In the genomic region with DNA sequence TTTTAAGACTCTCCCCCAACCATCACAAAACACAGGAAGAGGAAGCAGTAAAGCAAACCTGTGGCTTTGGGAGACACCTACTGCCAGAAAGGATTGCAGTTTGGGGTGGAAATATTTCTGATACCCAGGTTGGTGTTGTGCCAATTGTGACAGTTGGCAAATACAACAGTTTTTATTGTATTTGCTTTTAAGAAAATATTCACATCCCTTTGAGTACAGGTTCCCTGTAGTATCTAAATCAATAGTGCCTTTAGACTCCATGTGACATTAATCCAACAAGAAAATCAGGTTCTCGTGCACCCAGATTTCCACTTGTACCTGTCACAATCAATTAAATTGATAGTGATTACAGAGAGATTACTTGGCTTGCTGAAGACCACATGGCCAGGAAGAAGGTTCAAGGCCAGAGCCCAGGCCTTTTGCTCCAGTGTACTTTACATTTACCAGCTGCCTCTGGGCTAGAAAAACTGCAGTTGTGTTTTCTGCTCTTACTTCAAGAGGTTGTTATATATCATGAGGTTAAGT, we compare ENCODE assay signal across 13 cellular contexts.
DNase-seq lines count a peak whose midpoint lies in the region; ATAC-seq and TF ChIP-seq lines count a peak whose summit lies in the region.
"Had no signal": no experiment of that assay in that cellular context is flagged by ENCODE, and none has a peak within 500 bp of the region (broad histone marks: within the 10 kb centered on the region; RNA-seq: fewer than 3 reads in every experiment).

No MANE protein-coding gene starts in this region.

- intact Hi-C loops in PC-3 (cut with micrococcal nuclease): loop anchor here (1.0 kb wide), 2 partner anchors 126 to 319 kb away; no protein-coding TSS in a partner anchor

- no peaks in the 10 kb centered on the region for H3F3A ChIP-seq in PC-3 (ENCODE audit: low read length, unreplicated experiment)

- H3K9ac ChIP-seq in PC-3 (ENCODE audit: low read length): peak overlapping the region; percentile 5; the same call in 1 of the 2 replicates

- ATAC-seq in PC-3: peak; percentile 74
- no peak for ATAC-seq in SK-N-SH treated with all-trans-retinoic acid at 6 μM for 48 hours
- ATAC-seq: natural killer cell treated with Interleukin-12 subunit alpha and Interleukin-12 subunit beta and Interleukin-15 and Interleukin-18, amount 100 ng/mL, for 72 hours had no signal

- in situ Hi-C loops in ACHN (cut with HindIII; ENCODE audit: low pct_ligation_motif_present, low pct_unique_long_range_greater_than_20kb, low sequenced_read_pairs): no loop called here

- CTCF ChIA-PET in PC-3 (lab: Charles Lee): no interaction called here

- H3K4me3 ChIP-seq in Jurkat, Clone E6-1 (ENCODE audit: low read length): no peak overlapping the region
- H3K4me3 ChIP-seq in PC-3 (ENCODE audit: low read length) (no peak overlapping the region), hepatocyte (no peak overlapping the region)

- no peaks in the 10 kb centered on the region for H3K36me3 ChIP-seq in PC-3 (ENCODE audit: low read depth, low read length)
- H3K36me3 ChIP-seq in hepatocyte (replicated peaks; ENCODE audit: insufficient read depth, low read depth): no peaks in the 10 kb centered on the region

- no peaks in the 10 kb centered on the region for H4K20me1 ChIP-seq in PC-3 (ENCODE audit: low read length)
- H4K20me1 ChIP-seq in hepatocyte (ENCODE audit: insufficient read depth, poor library complexity, severe bottlenecking): no peaks in the 10 kb centered on the region

- POLR2A ChIA-PET in PC-3 (lab: Charles Lee; ENCODE audit: unreplicated experiment): no interaction called here

- no peaks in the 10 kb centered on the region for H3K79me2 ChIP-seq in PC-3 (ENCODE audit: low read length)
- no peaks in the 10 kb centered on the region for H3K79me2 ChIP-seq in hepatocyte

- DNase-seq in ACHN (peak; percentile 10), PC-3 (peak; percentile 88), hepatocyte (ENCODE audit: low spot score) (no peak), SW 1271 (lab: John Stamatoyannopoulos, UW) (no peak), LoVo (ENCODE audit: low spot score) (no peak)
- DNase-seq in Jurkat, Clone E6-1 (ENCODE audit: low read depth, low spot score): peak; percentile 12
- no peak for DNase-seq in activated CD4-positive, alpha-beta T cell treated with anti-CD3 and anti-CD28 coated beads, Interleukin-2, amount 50 U/mL, for 1 hour
- DNase-seq: activated CD4-positive, alpha-beta memory T cell treated with anti-CD3 and anti-CD28 coated beads for 36 hours; activated effector memory CD4-positive, alpha-beta T cell treated with anti-CD3 and anti-CD28 coated beads, Interleukin-2, amount 50 U/mL, for 16 hours; HFFc6; MM.1S had no signal

- H3K4me2 ChIP-seq in PC-3 (ENCODE audit: low read length) (peak overlapping the region; percentile 36), hepatocyte (no peak overlapping the region)

- no peaks in the 10 kb centered on the region for H3K27me3 ChIP-seq in PC-3 (ENCODE audit: low read length)
- H3K27me3 ChIP-seq in hepatocyte: no peaks in the 10 kb centered on the region

- H3K27ac ChIP-seq in PC-3 (ENCODE audit: low read length) (peak overlapping the region; percentile 59), hepatocyte (peak overlapping the region; percentile 31)

- H3K9me2 ChIP-seq in PC-3 (replicated peaks; ENCODE audit: low read length) (no peaks in the 10 kb centered on the region), hepatocyte (replicated peaks; ENCODE audit: insufficient read depth) (no peaks in the 10 kb centered on the region)

- no peaks in the 10 kb centered on the region for H3K9me3 ChIP-seq in PC-3 (ENCODE audit: low read length)
- H3K9me3 ChIP-seq in hepatocyte (ENCODE audit: low read depth): no peaks in the 10 kb centered on the region

- WGBS in hepatocyte (ENCODE audit: low lambda C conversion rate, missing lambda C conversion rate): 65% methylated on average over 1 of the region's 1 CpG

- peaks cover 46% of the 10 kb centered on the region for H3K4me1 ChIP-seq in PC-3 (ENCODE audit: insufficient read depth, low read length)
- no peaks in the 10 kb centered on the region for H3K4me1 ChIP-seq in hepatocyte (ENCODE audit: insufficient read depth)

- TF ChIP-seq CTCF in PC-3 (conservative IDR thresholded peaks at IDR 0.05; ENCODE audit: low read depth, low read length) (peak; percentile 54), hepatocyte (IDR thresholded peaks at IDR 0.05; ENCODE audit: poor library complexity) (no peak)

- H2AFZ ChIP-seq in PC-3 (ENCODE audit: low read length) (peak overlapping the region; percentile 12; the same call in 1 of the 2 replicates), hepatocyte (no peak overlapping the region)

- BruUV-seq in PC-3 (replicated peaks; lab: Mats Ljungman, UMichigan): no TSS peak

TF ChIP-seq in SK-N-SH treated with all-trans-retinoic acid at 6 μM for 48 hours, 23 proteins besides CTCF, POLR2A, EP300 and RAD21 (continues in another document):
- TF ChIP-seq TSHZ2 (CRISPR knock-in tag; IDR thresholded peaks at IDR 0.05) (no peak), TOX (CRISPR knock-in tag; IDR thresholded peaks at IDR 0.05; ENCODE audit: borderline replicate concordance) (no peak), BACH2 (CRISPR knock-in tag; IDR thresholded peaks at IDR 0.05; ENCODE audit: borderline replicate concordance) (no peak), ISL1 (CRISPR knock-in tag; IDR thresholded peaks at IDR 0.05) (no peak), ZNF8 (CRISPR knock-in tag; IDR thresholded peaks at IDR 0.05) (no peak), ARNTL (CRISPR knock-in tag; IDR thresholded peaks at IDR 0.05; ENCODE audit: borderline replicate concordance, low read depth) (no peak), ESRRG (CRISPR knock-in tag; IDR thresholded peaks at IDR 0.05) (no peak), PPARA (CRISPR knock-in tag; IDR thresholded peaks at IDR 0.05; ENCODE audit: borderline replicate concordance) (no peak), TCF4 (CRISPR knock-in tag; IDR thresholded peaks at IDR 0.05; ENCODE audit: borderline replicate concordance) (no peak)
- TF ChIP-seq, protein P1, sequence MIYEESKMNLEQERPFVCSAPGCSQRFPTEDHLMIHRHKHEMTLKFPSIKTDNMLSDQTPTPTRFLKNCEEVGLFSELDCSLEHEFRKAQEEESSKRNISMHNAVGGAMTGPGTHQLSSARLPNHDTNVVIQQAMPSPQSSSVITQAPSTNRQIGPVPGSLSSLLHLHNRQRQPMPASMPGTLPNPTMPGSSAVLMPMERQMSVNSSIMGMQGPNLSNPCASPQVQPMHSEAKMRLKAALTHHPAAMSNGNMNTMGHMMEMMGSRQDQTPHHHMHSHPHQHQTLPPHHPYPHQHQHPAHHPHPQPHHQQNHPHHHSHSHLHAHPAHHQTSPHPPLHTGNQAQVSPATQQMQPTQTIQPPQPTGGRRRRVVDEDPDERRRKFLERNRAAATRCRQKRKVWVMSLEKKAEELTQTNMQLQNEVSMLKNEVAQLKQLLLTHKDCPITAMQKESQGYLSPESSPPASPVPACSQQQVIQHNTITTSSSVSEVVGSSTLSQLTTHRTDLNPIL (CRISPR knock-in tag; IDR thresholded peaks at IDR 0.05; ENCODE audit: low read depth): no peak
- TF ChIP-seq, protein P2, sequence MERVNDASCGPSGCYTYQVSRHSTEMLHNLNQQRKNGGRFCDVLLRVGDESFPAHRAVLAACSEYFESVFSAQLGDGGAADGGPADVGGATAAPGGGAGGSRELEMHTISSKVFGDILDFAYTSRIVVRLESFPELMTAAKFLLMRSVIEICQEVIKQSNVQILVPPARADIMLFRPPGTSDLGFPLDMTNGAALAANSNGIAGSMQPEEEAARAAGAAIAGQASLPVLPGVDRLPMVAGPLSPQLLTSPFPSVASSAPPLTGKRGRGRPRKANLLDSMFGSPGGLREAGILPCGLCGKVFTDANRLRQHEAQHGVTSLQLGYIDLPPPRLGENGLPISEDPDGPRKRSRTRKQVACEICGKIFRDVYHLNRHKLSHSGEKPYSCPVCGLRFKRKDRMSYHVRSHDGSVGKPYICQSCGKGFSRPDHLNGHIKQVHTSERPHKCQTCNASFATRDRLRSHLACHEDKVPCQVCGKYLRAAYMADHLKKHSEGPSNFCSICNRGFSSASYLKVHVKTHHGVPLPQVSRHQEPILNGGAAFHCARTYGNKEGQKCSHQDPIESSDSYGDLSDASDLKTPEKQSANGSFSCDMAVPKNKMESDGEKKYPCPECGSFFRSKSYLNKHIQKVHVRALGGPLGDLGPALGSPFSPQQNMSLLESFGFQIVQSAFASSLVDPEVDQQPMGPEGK (CRISPR knock-in tag; IDR thresholded peaks at IDR 0.05; ENCODE audit: borderline replicate concordance): no peak

Comparison
In these comparisons a context has a peak if more than half of its experiments do, and no peak if none do; other contexts are left out.
1. DNase-seq: peak in ACHN (single experiment), Jurkat, Clone E6-1 (single experiment) and PC-3 (single experiment); none in hepatocyte (single experiment), SW 1271 (0 of 2), activated CD4-positive, alpha-beta T cell treated with anti-CD3 and anti-CD28 coated beads, Interleukin-2, amount 50 U/mL, for 1 hour (single experiment) and LoVo (single experiment).